In genomic region chr9:133164209-133164590, GRCh38 we compare ENCODE assay signal across 9 cellular contexts. TPM values are rescaled to one million over a fixed set of nuclear protein-coding genes. Genes with fewer than 3 reads are reported as not detected.
DNase-seq lines count a peak whose midpoint lies in the region; ATAC-seq, FAIRE-seq and TF ChIP-seq lines count a peak whose summit lies in the region.
"Had no signal": no experiment of that assay in that cellular context is flagged by ENCODE, and none has a peak within 500 bp of the region (broad histone marks: within the 10 kb centered on the region; RNA-seq: fewer than 3 reads in every experiment).

No MANE protein-coding gene starts in this region.

- peaks cover 42% of the 10 kb centered on the region for H4K20me1 ChIP-seq in BLaER1
- H4K20me1 ChIP-seq in endothelial cell of umbilical vein (replicated peaks; ENCODE audit: control insufficient read depth, extremely low read depth, insufficient read depth, low read length) = no peaks in the 10 kb centered on the region

- TF ChIP-seq CTCF in endothelial cell of umbilical vein (IDR thresholded peaks at IDR 0.05; ENCODE audit: extremely low read depth in 1 of 2, insufficient read depth in 1 of 2, low read depth in 1 of 2, low read length in 2 of 2) (no peak), pancreas (IDR thresholded peaks at IDR 0.05) (no peak), D721Med (IDR thresholded peaks at IDR 0.05; ENCODE audit: insufficient read depth, missing control alignments) (no peak)

- H3K4me2 ChIP-seq in BLaER1 (peak overlapping the region; percentile 98), endothelial cell of umbilical vein (ENCODE audit: insufficient read depth, low read length) (peak overlapping the region; percentile 61)

- FAIRE-seq in endothelial cell of umbilical vein (lab: Jason Lieb, UNC) = no peak
- no peak for FAIRE-seq in pancreas (lab: Jason Lieb, UNC)
- no peak for FAIRE-seq in frontal cortex (lab: Jason Lieb, UNC)
- FAIRE-seq in D721Med (lab: Jason Lieb, UNC) = no peak
- FAIRE-seq: colon had no signal

- H3K9ac ChIP-seq in BLaER1 (peak overlapping the region; percentile 87), NT2/D1 (ENCODE audit: insufficient read length, low read depth) (peak overlapping the region; percentile 52), endothelial cell of umbilical vein (replicated peaks; ENCODE audit: extremely low read depth, insufficient read depth, low read length) (peak overlapping the region; percentile 61)

- H3K4me3 ChIP-seq in BLaER1 (peak overlapping the region; percentile 82), NT2/D1 (ENCODE audit: insufficient read length, low read depth) (peak overlapping the region; percentile 70), endothelial cell of umbilical vein (replicated peaks in 1 of 3; ENCODE audit: insufficient read depth in 1 of 3, low read depth in 1 of 3, low read length in 3 of 3) (peak overlapping the region; percentile 60 to 92 (median 80)), pancreas (peak overlapping the region in 3 of 4 donors; percentile 60 to 83 (median 67))

- dilution Hi-C loops in endothelial cell of umbilical vein (cut with MboI; ENCODE audit: extremely low pct_ligation_motif_present, low sequenced_read_pairs) = no loop called here

- no peaks in the 10 kb centered on the region for H3K9me1 ChIP-seq in endothelial cell of umbilical vein (replicated peaks; ENCODE audit: control insufficient read depth, extremely low read depth, insufficient read depth, low read length)

- no peaks in the 10 kb centered on the region for H3K9me3 ChIP-seq in BLaER1
- no peaks in the 10 kb centered on the region for H3K9me3 ChIP-seq in NT2/D1 (ENCODE audit: insufficient read depth, low read length)
- no peaks in the 10 kb centered on the region for H3K9me3 ChIP-seq in endothelial cell of umbilical vein (replicated peaks; ENCODE audit: control insufficient read depth, insufficient read depth, low read length)
- no peaks in the 10 kb centered on the region for H3K9me3 ChIP-seq in pancreas

- POLR2A ChIA-PET in endothelial cell of umbilical vein (lab: Charles Lee) = no interaction called here

- 74 to 90% methylated on average over 13 of the region's 13 CpGs for WGBS in pancreas, 2 donors

- no peak for TF ChIP-seq POLR2A in endothelial cell of umbilical vein (IDR thresholded peaks at IDR 0.05; ENCODE audit: low read depth, low read length)

- H3K36me3 ChIP-seq in BLaER1 (peaks cover 15% of the 10 kb centered on the region), NT2/D1 (ENCODE audit: insufficient read depth, insufficient read length, low read length) (peaks cover 19% of the 10 kb centered on the region), endothelial cell of umbilical vein (ENCODE audit: control insufficient read depth in 2 of 2, extremely low read depth in 1 of 2, insufficient read depth in 2 of 2, low read length in 2 of 2) (peaks cover under 1 to 4% of the 10 kb centered on the region in 2 experiments), pancreas (no peaks in the 10 kb centered on the region)

- peak overlapping the region; percentile 93 for H3K27ac ChIP-seq in BLaER1
- no peak overlapping the region for H3K27ac ChIP-seq in endothelial cell of umbilical vein (ENCODE audit: insufficient read depth, low read depth, low read length)
- H3K27ac ChIP-seq in pancreas = peak overlapping the region in 1 of 4 donors; percentile 9

- H3K4me1 ChIP-seq in BLaER1 (peaks cover 76% of the 10 kb centered on the region), NT2/D1 (ENCODE audit: insufficient read depth, insufficient read length) (peaks cover 17% of the 10 kb centered on the region), endothelial cell of umbilical vein (ENCODE audit: control insufficient read depth, extremely low read depth, insufficient read depth, low read length) (peaks cover 3% of the 10 kb centered on the region), pancreas (peaks cover 0 to 2% (median 0%) of the 10 kb centered on the region in 3 donors)

- H3K79me2 ChIP-seq in endothelial cell of umbilical vein (ENCODE audit: control insufficient read depth, insufficient read depth, low read length) = no peaks in the 10 kb centered on the region

- BruUV-seq in endothelial cell of umbilical vein (replicated peaks; lab: Mats Ljungman, UMichigan) = no TSS peak

- CTCF ChIA-PET in endothelial cell of umbilical vein (lab: Charles Lee) = interaction anchor here (1.0 kb wide), 1 partner anchor 16 kb away, joined by 4 read pairs; no protein-coding TSS in a partner anchor

- intact Hi-C loops in endothelial cell of umbilical vein (cut with micrococcal nuclease) (no loop called here), pancreas (cut with DNase I) (no loop called here)

- no peak for ATAC-seq in pancreas

- peak overlapping the region; percentile 95 for H2AFZ ChIP-seq in endothelial cell of umbilical vein (ENCODE audit: low read depth, low read length)

- H3K27me3 ChIP-seq in BLaER1 = no peaks in the 10 kb centered on the region
- H3K27me3 ChIP-seq in NT2/D1 (ENCODE audit: insufficient read depth, insufficient read length) = peaks cover 5% of the 10 kb centered on the region
- H3K27me3 ChIP-seq in endothelial cell of umbilical vein (ENCODE audit: control insufficient read depth in 2 of 2, insufficient read depth in 2 of 2, low read length in 2 of 2) = no peaks in the 10 kb centered on the region
- no peaks in the 10 kb centered on the region for H3K27me3 ChIP-seq in pancreas

- DNase-seq in NT2/D1 (ENCODE audit: low read depth, low spot score) (no peak), endothelial cell of umbilical vein (ENCODE audit: low read depth, low spot score) (no peak), pancreas (peak in 2 of 6 donors; percentile 20 to 45), frontal cortex (ENCODE audit: low spot score in 2 of 2) (no peak), SK-N-DZ (ENCODE audit: low spot score) (no peak), D721Med (ENCODE audit: insufficient read length, low spot score) (no peak), COLO668 (lab: John Stamatoyannopoulos, UW; ENCODE audit: unreplicated experiment) (no peak)

TF ChIP-seq in endothelial cell of umbilical vein, 7 proteins besides CTCF, POLR2A, EP300 and RAD21:
- TF ChIP-seq FOS (IDR thresholded peaks at IDR 0.05; ENCODE audit: borderline replicate concordance, insufficient read depth, low read length) = no peak
- no peak for TF ChIP-seq EZH2 (IDR thresholded peaks at IDR 0.05; ENCODE audit: borderline replicate concordance, low read depth, low read length, severe bottlenecking)
- TF ChIP-seq GATA2 (IDR thresholded peaks at IDR 0.05; ENCODE audit: insufficient read depth, insufficient read length, low read depth, low read length) = no peak
- TF ChIP-seq MAX (IDR thresholded peaks at IDR 0.05; ENCODE audit: insufficient read depth, insufficient read length) = no peak
- TF ChIP-seq POLR2AphosphoS5 (IDR thresholded peaks at IDR 0.05; ENCODE audit: insufficient read depth, low read depth, low read length) = no peak

RNA-seq across cellular contexts. Expression of gene GBGT1, which starts 0.5 kb away (rescaled TPM):
- total RNA-seq in endothelial cell of umbilical vein (28.7 and 35.6 TPM in 2 replicates), pancreas (10 to 100 TPM in 1 of 6 donors, 1 to 10 TPM in 5; 1.5 to 11.9 (median 3.1) TPM), frontal cortex (2.0 TPM)
- polyA plus RNA-seq in endothelial cell of umbilical vein (56.3 and 68.8 TPM in 2 replicates), pancreas (1 to 10 TPM; 4.5 to 4.6 TPM)
- 36.6 and 42.6 TPM in 2 replicates for polyA plus RNA-seq in endothelial cell of umbilical vein (2011; cell fraction: cytosol; rRNA removed)
- 39.7 and 45.5 TPM in 2 replicates for polyA plus RNA-seq in endothelial cell of umbilical vein (2011; cell fraction: nucleus; rRNA removed)
- 32.2 and 55.3 TPM in 2 replicates for polyA plus RNA-seq in endothelial cell of umbilical vein (2012)
- 61.1 and 61.6 TPM in 2 replicates for polyA minus RNA-seq in endothelial cell of umbilical vein
- polyA minus RNA-seq in endothelial cell of umbilical vein (2011; cell fraction: cytosol; rRNA and poly(A)+ RNA removed) = not detected
- polyA minus RNA-seq in endothelial cell of umbilical vein (2011; cell fraction: nucleus; rRNA and poly(A)+ RNA removed) = 24.7 and 38.1 TPM in 2 replicates
- polyA plus RNA-seq in SK-N-DZ (2014; cell fraction: cytosol; rRNA removed) = 2.5 and 5.4 TPM in 2 replicates
- polyA plus RNA-seq in SK-N-DZ (2014; cell fraction: nucleus; rRNA removed) = 6.9 and 7.7 TPM in 2 replicates

RNA-seq across cellular contexts. Expression of gene RALGDS, which starts 43.2 kb away (rescaled TPM):
- total RNA-seq in endothelial cell of umbilical vein = 41.4 and 43.1 TPM in 2 replicates
- polyA plus RNA-seq in endothelial cell of umbilical vein = 60.0 and 72.2 TPM in 2 replicates
- polyA plus RNA-seq in endothelial cell of umbilical vein (2011; cell fraction: cytosol; rRNA removed) = 42.1 and 51.4 TPM in 2 replicates
- polyA plus RNA-seq in endothelial cell of umbilical vein (2011; cell fraction: nucleus; rRNA removed) = 185 and 231 TPM in 2 replicates
- polyA plus RNA-seq in endothelial cell of umbilical vein (2012) = 23.4 and 32.2 TPM in 2 replicates
- polyA minus RNA-seq in endothelial cell of umbilical vein = 31.7 and 33.3 TPM in 2 replicates
- polyA minus RNA-seq in endothelial cell of umbilical vein (2011; cell fraction: cytosol; rRNA and poly(A)+ RNA removed) = 14.1 TPM
- polyA minus RNA-seq in endothelial cell of umbilical vein (2011; cell fraction: nucleus; rRNA and poly(A)+ RNA removed) = 34.4 and 39.5 TPM in 2 replicates
- total RNA-seq in pancreas = 10 to 100 TPM; 16.1 to 31.9 (median 20.3) TPM
- 10 to 100 TPM; 56.0 to 69.7 TPM for polyA plus RNA-seq in pancreas
- total RNA-seq in frontal cortex = 79.9 TPM
- polyA plus RNA-seq in SK-N-DZ (2014; cell fraction: cytosol; rRNA removed) = 211 and 229 TPM in 2 replicates
- polyA plus RNA-seq in SK-N-DZ (2014; cell fraction: nucleus; rRNA removed) = 616 and 634 TPM in 2 replicates

RNA-seq across cellular contexts. Expression of gene OBP2B, which starts 44.9 kb away (rescaled TPM):
- total RNA-seq in endothelial cell of umbilical vein (not detected in 2 replicates), pancreas (not detected), frontal cortex (not detected)
- polyA plus RNA-seq in endothelial cell of umbilical vein (not detected in 2 replicates), pancreas (not detected)
- not detected in 2 replicates for polyA plus RNA-seq in endothelial cell of umbilical vein (2011; cell fraction: cytosol; rRNA removed)
- not detected in 2 replicates for polyA plus RNA-seq in endothelial cell of umbilical vein (2011; cell fraction: nucleus; rRNA removed)
- not detected in 2 replicates for polyA plus RNA-seq in endothelial cell of umbilical vein (2012)
- polyA minus RNA-seq in endothelial cell of umbilical vein = not detected in 2 replicates
- polyA minus RNA-seq in endothelial cell of umbilical vein (2011; cell fraction: cytosol; rRNA and poly(A)+ RNA removed) = not detected
- polyA minus RNA-seq in endothelial cell of umbilical vein (2011; cell fraction: nucleus; rRNA and poly(A)+ RNA removed) = not detected in 2 replicates
- polyA plus RNA-seq in SK-N-DZ (2014; cell fraction: cytosol; rRNA removed) = not detected in 2 replicates
- not detected in 2 replicates for polyA plus RNA-seq in SK-N-DZ (2014; cell fraction: nucleus; rRNA removed)
